ENCODE assay signal across 14 cellular contexts in the genomic region with DNA sequence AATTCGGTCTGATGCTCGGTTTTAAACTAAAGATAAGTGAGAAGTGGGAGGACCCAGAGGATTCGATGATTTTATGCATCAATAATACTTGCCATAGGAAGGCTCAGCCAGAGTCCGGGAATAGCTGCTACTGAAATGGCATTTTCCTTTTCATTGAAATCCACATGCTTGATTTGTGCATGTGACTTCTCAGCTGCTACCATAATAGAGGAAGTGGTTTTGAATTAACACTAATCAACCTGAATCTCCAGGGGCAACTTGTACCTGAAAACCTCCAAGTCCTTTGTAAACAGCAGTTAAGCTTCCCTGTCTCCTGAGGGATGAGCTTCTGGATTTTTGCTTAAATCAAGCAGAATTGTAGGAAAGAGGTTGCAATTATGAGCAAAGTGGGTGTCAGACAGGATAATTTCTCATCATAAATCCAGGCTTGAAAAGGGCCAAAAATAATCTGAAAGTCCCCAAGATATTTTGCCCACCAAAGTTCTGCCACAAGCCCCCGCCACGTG.
DNase-seq lines count a peak whose midpoint lies in the region; ATAC-seq and TF ChIP-seq lines count a peak whose summit lies in the region.
"Had no signal": no experiment of that assay in that cellular context is flagged by ENCODE, and none has a peak within 500 bp of the region (broad histone marks: within the 10 kb centered on the region; RNA-seq: fewer than 3 reads in every experiment).

No MANE protein-coding gene starts in this region.

- no peak for ATAC-seq in activated naive CD8-positive, alpha-beta T cell treated with anti-CD3 and anti-CD28 coated beads, Interleukin-2, amount 10 ng/mL, durations not matched to agents 7 days and 5 days (ENCODE audit: low read depth)
- no peak for ATAC-seq in activated naive CD8-positive, alpha-beta T cell treated with anti-CD3 and anti-CD28 coated beads, Interleukin-2, amount 50 U/mL, for 24 hours
- ATAC-seq in GM21360 (IDR thresholded peaks at IDR 0.05; ENCODE audit: unreplicated experiment), result no peak
- ATAC-seq: psoas muscle had no signal

- H3K4me1 Mint-ChIP-seq in activated naive CD8-positive, alpha-beta T cell treated with anti-CD3 and anti-CD28 coated beads, Interleukin-2, amount 10 ng/mL, durations not matched to agents 7 days and 5 days, result peaks cover 42% of the 10 kb centered on the region
- H3K4me1 Mint-ChIP-seq in activated naive CD8-positive, alpha-beta T cell treated with anti-CD3 and anti-CD28 coated beads, Interleukin-2, amount 50 U/mL, for 24 hours, result peaks cover 41% of the 10 kb centered on the region

- H3K27me3 ChIP-seq in brain microvascular endothelial cell (replicated peaks), result no peaks in the 10 kb centered on the region

- in situ Hi-C loops in brain microvascular endothelial cell (cut with HindIII; ENCODE audit: low pct_ligation_motif_present, low sequenced_read_pairs), result no loop called here

- H3K27me3 Mint-ChIP-seq in activated naive CD8-positive, alpha-beta T cell treated with anti-CD3 and anti-CD28 coated beads, Interleukin-2, amount 10 ng/mL, durations not matched to agents 7 days and 5 days, result no peaks in the 10 kb centered on the region
- no peaks in the 10 kb centered on the region for H3K27me3 Mint-ChIP-seq in activated naive CD8-positive, alpha-beta T cell treated with anti-CD3 and anti-CD28 coated beads, Interleukin-2, amount 50 U/mL, for 24 hours
- H3K27me3 Mint-ChIP-seq: dendritic cell treated with granulocyte-macrophage colony-stimulating factor and Interleukin-4, amounts not matched to agents 40 ng/mL and 50 ng/mL, for 4 days had no signal

- peaks cover 12% of the 10 kb centered on the region for H3K9me3 Mint-ChIP-seq in activated naive CD8-positive, alpha-beta T cell treated with anti-CD3 and anti-CD28 coated beads, Interleukin-2, amount 10 ng/mL, durations not matched to agents 7 days and 5 days
- H3K9me3 Mint-ChIP-seq in activated naive CD8-positive, alpha-beta T cell treated with anti-CD3 and anti-CD28 coated beads, Interleukin-2, amount 50 U/mL, for 24 hours, result no peaks in the 10 kb centered on the region
- H3K9me3 Mint-ChIP-seq: dendritic cell treated with granulocyte-macrophage colony-stimulating factor and Interleukin-4, amounts not matched to agents 40 ng/mL and 50 ng/mL, for 4 days had no signal

- no peak overlapping the region for H3K4me3 Mint-ChIP-seq in activated naive CD8-positive, alpha-beta T cell treated with anti-CD3 and anti-CD28 coated beads, Interleukin-2, amount 10 ng/mL, durations not matched to agents 7 days and 5 days
- H3K4me3 Mint-ChIP-seq in activated naive CD8-positive, alpha-beta T cell treated with anti-CD3 and anti-CD28 coated beads, Interleukin-2, amount 50 U/mL, for 24 hours, result no peak overlapping the region
- H3K4me3 Mint-ChIP-seq: dendritic cell treated with granulocyte-macrophage colony-stimulating factor and Interleukin-4, amounts not matched to agents 40 ng/mL and 50 ng/mL, for 4 days had no signal

- H3K27ac Mint-ChIP-seq in activated naive CD8-positive, alpha-beta T cell treated with anti-CD3 and anti-CD28 coated beads, Interleukin-2, amount 10 ng/mL, durations not matched to agents 7 days and 5 days, result peak overlapping the region; percentile 37
- no peak overlapping the region for H3K27ac Mint-ChIP-seq in activated naive CD8-positive, alpha-beta T cell treated with anti-CD3 and anti-CD28 coated beads, Interleukin-2, amount 50 U/mL, for 24 hours
- H3K27ac Mint-ChIP-seq: dendritic cell treated with granulocyte-macrophage colony-stimulating factor and Interleukin-4, amounts not matched to agents 40 ng/mL and 50 ng/mL, for 4 days had no signal

- H3K36me3 ChIP-seq in brain microvascular endothelial cell (replicated peaks), result no peaks in the 10 kb centered on the region
- H3K36me3 ChIP-seq: MG63 had no signal

- no peak overlapping the region for H3K27ac ChIP-seq in brain microvascular endothelial cell
- H3K27ac ChIP-seq: psoas muscle had no signal

- no peak for DNase-seq in activated naive CD8-positive, alpha-beta T cell treated with anti-CD3 and anti-CD28 coated beads, Interleukin-2, amount 10 ng/mL, durations not matched to agents 7 days and 5 days
- DNase-seq in activated naive CD8-positive, alpha-beta T cell treated with anti-CD3 and anti-CD28 coated beads, Interleukin-2, amount 50 U/mL, for 24 hours, result no peak
- peak; percentile 80 for DNase-seq in NCI-H2029 (lab: John Stamatoyannopoulos, UW)
- DNase-seq in astrocyte of the hippocampus (ENCODE audit: low read depth, low spot score), result peak; percentile 5
- DNase-seq in SW480 (ENCODE audit: low spot score), result no peak
- DNase-seq in foreskin fibroblast, result no peak
- no peak for DNase-seq in brain microvascular endothelial cell
- DNase-seq: activated CD4-positive, CD25-positive, alpha-beta regulatory T cell; MG63; NCI-H526 treated with DMSO at 0.1 percent for 48 hours; psoas muscle; stimulated activated CD4-positive, alpha-beta T cell treated with anti-CD3 and anti-CD28 coated beads, Interleukin-15, amount 100 ng/mL, for 24 hours had no signal

- POLR2A ChIA-PET in activated naive CD8-positive, alpha-beta T cell treated with anti-CD3 and anti-CD28 coated beads, Interleukin-2, amount 10 ng/mL, durations not matched to agents 7 days and 5 days (lab: Charles Lee), result interaction anchor here (1.9 kb wide), 1 partner anchor 41 kb away, joined by 5 read pairs; no protein-coding TSS in a partner anchor

- TF ChIP-seq CTCF in foreskin fibroblast (IDR thresholded peaks at IDR 0.05; ENCODE audit: low read depth, low read length), result no peak
- no peak for TF ChIP-seq CTCF in brain microvascular endothelial cell (IDR thresholded peaks at IDR 0.05; ENCODE audit: low read depth, low read length, missing control alignments)

- H3K4me3 ChIP-seq in foreskin fibroblast (ENCODE audit: low read depth in 1 of 2, low read length in 2 of 2), result no peak overlapping the region
- H3K4me3 ChIP-seq in brain microvascular endothelial cell (ENCODE audit: low read depth, low read length), result no peak overlapping the region
- H3K4me3 ChIP-seq: MG63, psoas muscle had no signal

- peaks cover 23% of the 10 kb centered on the region for H3K36me3 Mint-ChIP-seq in activated naive CD8-positive, alpha-beta T cell treated with anti-CD3 and anti-CD28 coated beads, Interleukin-2, amount 10 ng/mL, durations not matched to agents 7 days and 5 days
- peaks cover 4% of the 10 kb centered on the region for H3K36me3 Mint-ChIP-seq in activated naive CD8-positive, alpha-beta T cell treated with anti-CD3 and anti-CD28 coated beads, Interleukin-2, amount 50 U/mL, for 24 hours (ENCODE audit: low read depth)

Comparison
In these comparisons a context has a peak if more than half of its experiments do, and no peak if none do; other contexts are left out.
1. DNase-seq: peak in NCI-H2029 (single experiment) and astrocyte of the hippocampus (single experiment); none in activated naive CD8-positive, alpha-beta T cell treated with anti-CD3 and anti-CD28 coated beads, Interleukin-2, amount 10 ng/mL, durations not matched to agents 7 days and 5 days (single experiment), activated naive CD8-positive, alpha-beta T cell treated with anti-CD3 and anti-CD28 coated beads, Interleukin-2, amount 50 U/mL, for 24 hours (single experiment), SW480 (single experiment), foreskin fibroblast (0 of 2) and brain microvascular endothelial cell (single experiment).